11 cellular contexts compared by ENCODE assay signal in genomic region chr3:172152294-172152649, GRCh38.
DNase-seq lines count a peak whose midpoint lies in the region; ATAC-seq and TF ChIP-seq lines count a peak whose summit lies in the region.
"Had no signal": no experiment of that assay in that cellular context is flagged by ENCODE, and none has a peak within 500 bp of the region (broad histone marks: within the 10 kb centered on the region; RNA-seq: fewer than 3 reads in every experiment).

No MANE protein-coding gene starts in this region.

- peak overlapping the region; percentile 17 for H3K4me3 Mint-ChIP-seq in activated naive CD8-positive, alpha-beta T cell
- H3K4me3 Mint-ChIP-seq in activated naive CD8-positive, alpha-beta T cell treated with anti-CD3 and anti-CD28 coated beads, Interleukin-2, amount 50 U/mL, for 24 hours: no peak overlapping the region
- peak overlapping the region; percentile 47 for H3K4me3 Mint-ChIP-seq in natural killer cell
- H3K4me3 Mint-ChIP-seq in type B pancreatic cell: peak overlapping the region; percentile 33

- peak overlapping the region; percentile 91 to 94 for H3K27ac ChIP-seq in coronary artery

- intact Hi-C loops in natural killer cell (cut with micrococcal nuclease): no loop called here

- no peaks in the 10 kb centered on the region; the same call in 1 of the 2 replicates for H3K4me1 ChIP-seq in HAP-1

- no peaks in the 10 kb centered on the region for H3K9me3 ChIP-seq in HAP-1

- no peaks in the 10 kb centered on the region for H3K27me3 ChIP-seq in HAP-1 (ENCODE audit: low read depth)

- H3K27ac Mint-ChIP-seq in activated naive CD8-positive, alpha-beta T cell: no peak overlapping the region
- no peak overlapping the region for H3K27ac Mint-ChIP-seq in activated naive CD8-positive, alpha-beta T cell treated with anti-CD3 and anti-CD28 coated beads, Interleukin-2, amount 50 U/mL, for 24 hours
- H3K27ac Mint-ChIP-seq in natural killer cell (peak overlapping the region; percentile 88 to 93), type B pancreatic cell (peak overlapping the region; percentile 69)

- H3K27me3 Mint-ChIP-seq in activated naive CD8-positive, alpha-beta T cell: no peaks in the 10 kb centered on the region
- peaks cover 4% of the 10 kb centered on the region for H3K27me3 Mint-ChIP-seq in activated naive CD8-positive, alpha-beta T cell treated with anti-CD3 and anti-CD28 coated beads, Interleukin-2, amount 50 U/mL, for 24 hours
- H3K27me3 Mint-ChIP-seq in natural killer cell (ENCODE audit: low read depth in 2 of 2) (no peaks in the 10 kb centered on the region), type B pancreatic cell (no peaks in the 10 kb centered on the region)
- H3K27me3 Mint-ChIP-seq: stimulated activated naive CD8-positive, alpha-beta T cell treated with anti-CD3 and anti-CD28 coated beads, Interleukin-15, Interleukin-2, amounts not matched to agents 100 ng/mL and 50 ng/mL, for 24 hours had no signal

- no peak for DNase-seq in activated naive CD8-positive, alpha-beta T cell treated with anti-CD3 and anti-CD28 coated beads, Interleukin-2, amount 50 U/mL, for 24 hours
- DNase-seq in coronary artery (ENCODE audit: low spot score) (no peak), natural killer cell (no peak), type B pancreatic cell (ENCODE audit: extremely low spot score, unreplicated experiment) (no peak), HAP-1 (ENCODE audit: low spot score in 2 of 2) (no peak), A172 (ENCODE audit: low spot score) (no peak), D341Med (ENCODE audit: low spot score) (no peak)
- DNase-seq: NCI-H524 treated with DMSO at 0.1 percent for 48 hours had no signal

- H3K36me3 Mint-ChIP-seq in activated naive CD8-positive, alpha-beta T cell: peaks cover 9% of the 10 kb centered on the region
- H3K36me3 Mint-ChIP-seq in activated naive CD8-positive, alpha-beta T cell treated with anti-CD3 and anti-CD28 coated beads, Interleukin-2, amount 50 U/mL, for 24 hours (ENCODE audit: low read depth): peaks cover 7% of the 10 kb centered on the region
- H3K36me3 Mint-ChIP-seq in natural killer cell: no peaks in the 10 kb centered on the region
- H3K36me3 Mint-ChIP-seq in type B pancreatic cell: peaks cover 11% of the 10 kb centered on the region

- no peak for ATAC-seq in activated naive CD8-positive, alpha-beta T cell treated with anti-CD3 and anti-CD28 coated beads, Interleukin-2, amount 50 U/mL, for 24 hours
- no peak for ATAC-seq in natural killer cell

- no peaks in the 10 kb centered on the region for H3K36me3 ChIP-seq in HAP-1 (replicated peaks)

- H3K4me1 Mint-ChIP-seq in activated naive CD8-positive, alpha-beta T cell (ENCODE audit: low read depth): peaks cover 41% of the 10 kb centered on the region
- peaks cover 60% of the 10 kb centered on the region for H3K4me1 Mint-ChIP-seq in activated naive CD8-positive, alpha-beta T cell treated with anti-CD3 and anti-CD28 coated beads, Interleukin-2, amount 50 U/mL, for 24 hours
- H3K4me1 Mint-ChIP-seq in natural killer cell (peaks cover 71 to 79% of the 10 kb centered on the region in 2 donors), type B pancreatic cell (ENCODE audit: unreplicated experiment) (peaks cover 71% of the 10 kb centered on the region)

- TF ChIP-seq CTCF in coronary artery (IDR thresholded peaks at IDR 0.05): no peak
- no peak for TF ChIP-seq CTCF in natural killer cell (IDR thresholded peaks at IDR 0.05)
- TF ChIP-seq CTCF in type B pancreatic cell (conservative IDR thresholded peaks at IDR 0.05): no peak

- H3K4me3 ChIP-seq in coronary artery (no peak overlapping the region), HAP-1 (no peak overlapping the region)
- H3K4me3 ChIP-seq: lung had no signal

- H3K9me3 Mint-ChIP-seq in activated naive CD8-positive, alpha-beta T cell (ENCODE audit: low read depth): no peaks in the 10 kb centered on the region
- no peaks in the 10 kb centered on the region for H3K9me3 Mint-ChIP-seq in activated naive CD8-positive, alpha-beta T cell treated with anti-CD3 and anti-CD28 coated beads, Interleukin-2, amount 50 U/mL, for 24 hours
- H3K9me3 Mint-ChIP-seq in natural killer cell (no peaks in the 10 kb centered on the region), type B pancreatic cell (no peaks in the 10 kb centered on the region)
- H3K9me3 Mint-ChIP-seq: stimulated activated naive CD8-positive, alpha-beta T cell treated with anti-CD3 and anti-CD28 coated beads, Interleukin-15, Interleukin-2, amounts not matched to agents 100 ng/mL and 50 ng/mL, for 24 hours had no signal

- in situ Hi-C loops in HAP-1 (cut with MboI; ENCODE audit: low sequenced_read_pairs): no loop called here

Comparison
In these comparisons a context has a peak if more than half of its experiments do, and no peak if none do; other contexts are left out.
1. H3K27ac Mint-ChIP-seq: peak in natural killer cell (2 of 2) and type B pancreatic cell (single experiment); none in activated naive CD8-positive, alpha-beta T cell (single experiment) and activated naive CD8-positive, alpha-beta T cell treated with anti-CD3 and anti-CD28 coated beads, Interleukin-2, amount 50 U/mL, for 24 hours (single experiment).